Comparison of ENCODE assay signal across 8 cellular contexts in the genomic region with DNA sequence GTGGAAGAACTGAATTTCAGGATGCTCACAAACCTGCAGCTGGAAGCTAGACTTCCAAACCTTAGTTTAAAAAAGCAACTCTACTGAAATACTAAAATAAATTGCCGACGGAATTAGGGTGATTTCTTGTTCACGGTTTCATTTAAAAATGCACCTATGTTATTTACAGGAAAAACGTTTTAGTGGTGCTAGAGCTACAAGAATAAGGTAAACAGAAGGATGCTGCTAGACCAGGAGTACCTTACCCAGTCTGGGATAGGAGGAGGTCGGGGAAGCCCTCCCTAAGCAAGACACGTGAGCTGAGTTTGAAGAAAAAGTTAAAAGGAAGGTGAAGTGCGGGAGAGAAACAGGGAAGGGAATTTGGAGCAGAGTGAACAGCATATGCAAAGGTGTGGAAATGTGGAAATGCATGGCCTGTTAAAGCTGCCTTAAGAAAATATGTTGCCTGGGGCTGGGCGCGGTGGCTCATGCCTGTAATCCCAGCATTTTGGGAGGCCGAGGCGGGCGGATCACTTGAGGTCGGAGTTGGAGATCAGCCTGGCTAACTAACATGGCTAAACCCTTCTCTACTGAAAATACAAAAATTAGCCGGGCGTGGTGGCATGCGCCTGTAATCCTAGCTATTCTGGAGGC. TPM values are rescaled to one million over a fixed set of nuclear protein-coding genes. Genes with fewer than 3 reads are reported as not detected.
DNase-seq lines count a peak whose midpoint lies in the region; ATAC-seq and TF ChIP-seq lines count a peak whose summit lies in the region.

No MANE protein-coding gene starts in this region.

- peak overlapping the region; percentile 99 for H3K27ac ChIP-seq in suprapubic skin

- ATAC-seq in activated CD4-positive, alpha-beta T cell treated with anti-CD3 and anti-CD28 coated beads for 36 hours = no peak

- no peaks in the 10 kb centered on the region for H3K27me3 ChIP-seq in suprapubic skin

- no peaks in the 10 kb centered on the region for H3K9me3 ChIP-seq in suprapubic skin

- in situ Hi-C loops in astrocyte of the spinal cord (cut with HindIII; ENCODE audit: low sequenced_read_pairs) = no loop called here

- peaks cover 68% of the 10 kb centered on the region for H3K4me1 Mint-ChIP-seq in activated CD4-positive, alpha-beta T cell treated with anti-CD3 and anti-CD28 coated beads for 36 hours

- H3K4me1 ChIP-seq in suprapubic skin = peaks cover 81% of the 10 kb centered on the region

- TF ChIP-seq CTCF in astrocyte of the spinal cord (IDR thresholded peaks at IDR 0.05; ENCODE audit: low read depth, low read length) (no peak), lower leg skin (IDR thresholded peaks at IDR 0.05) (no peak), suprapubic skin (IDR thresholded peaks at IDR 0.05) (no peak)

- DNase-seq in activated CD4-positive, alpha-beta T cell treated with anti-CD3 and anti-CD28 coated beads for 36 hours = no peak
- no peak for DNase-seq in activated CD4-positive, alpha-beta T cell treated with anti-CD3 and anti-CD28 coated beads, Interleukin-2, amount 50 U/mL, for 1 hour
- DNase-seq in astrocyte of the spinal cord (ENCODE audit: low read depth, low spot score) = no peak
- DNase-seq in lower leg skin (ENCODE audit: low spot score in 2 of 2) = peak in 1 of 2 donors; percentile 77
- peak in 1 of 2 donors; percentile 45 for DNase-seq in suprapubic skin (ENCODE audit: low spot score in 2 of 2)
- DNase-seq in iPS-NIHi7 (ENCODE audit: extremely low spot score) = no peak
- DNase-seq in NCI-H345 (lab: John Stamatoyannopoulos, UW) = no peak
- no peak for DNase-seq in NCI-H2196 (lab: John Stamatoyannopoulos, UW; ENCODE audit: unreplicated experiment)

- no peaks in the 10 kb centered on the region for H3K9me3 Mint-ChIP-seq in activated CD4-positive, alpha-beta T cell treated with anti-CD3 and anti-CD28 coated beads for 36 hours (ENCODE audit: low read depth)

- H3K4me3 ChIP-seq in astrocyte of the spinal cord (ENCODE audit: low read depth, low read length) = peak overlapping the region; percentile 100
- peak overlapping the region; percentile 60 for H3K4me3 ChIP-seq in lower leg skin (ENCODE audit: low read depth, poor library complexity, severe bottlenecking)
- H3K4me3 ChIP-seq in suprapubic skin = peak overlapping the region; percentile 76

- CTCF ChIA-PET in activated CD4-positive, alpha-beta T cell treated with anti-CD3 and anti-CD28 coated beads for 36 hours (lab: Charles Lee) = interaction anchor here (0.6 to 2.0 kb wide), 10 partner anchors 13 to 155 kb away, joined by 3 to 16 read pairs (median 4); a partner anchor contains a TSS

- H3K27me3 Mint-ChIP-seq in activated CD4-positive, alpha-beta T cell treated with anti-CD3 and anti-CD28 coated beads for 36 hours = no peaks in the 10 kb centered on the region

- POLR2A ChIA-PET in activated CD4-positive, alpha-beta T cell treated with anti-CD3 and anti-CD28 coated beads for 36 hours (lab: Charles Lee) = interaction anchor here (0.7 kb wide), 2 partner anchors 10 to 974 kb away, joined by 3 read pairs; no protein-coding TSS in a partner anchor

- 54 to 61% methylated on average over 16 of the region's 16 CpGs for WGBS in lower leg skin, 2 donors
- WGBS in suprapubic skin = 65% methylated on average over 16 of the region's 16 CpGs

- no peak for TF ChIP-seq POLR2A in lower leg skin (IDR thresholded peaks at IDR 0.05)
- no peak for TF ChIP-seq POLR2A in suprapubic skin (IDR thresholded peaks at IDR 0.05)

- H3K36me3 Mint-ChIP-seq in activated CD4-positive, alpha-beta T cell treated with anti-CD3 and anti-CD28 coated beads for 36 hours (ENCODE audit: low read depth) = peaks cover 33% of the 10 kb centered on the region

- H3K4me3 Mint-ChIP-seq in activated CD4-positive, alpha-beta T cell treated with anti-CD3 and anti-CD28 coated beads for 36 hours = peak overlapping the region; percentile 91

- peaks cover 13% of the 10 kb centered on the region for H3K36me3 ChIP-seq in suprapubic skin

- TF ChIP-seq EP300 in suprapubic skin (IDR thresholded peaks at IDR 0.05) = no peak

- peak overlapping the region; percentile 92 for H3K27ac Mint-ChIP-seq in activated CD4-positive, alpha-beta T cell treated with anti-CD3 and anti-CD28 coated beads for 36 hours

- intact Hi-C loops in activated CD4-positive, alpha-beta T cell treated with anti-CD3 and anti-CD28 coated beads for 36 hours (cut with DNase I, micrococcal nuclease) = loop anchor here in 1 of 2 experiments (2.0 to 5.0 kb wide), 4 partner anchors 20 to 113 kb away; no protein-coding TSS in a partner anchor
- intact Hi-C loops in lower leg skin (cut with DNase I; ENCODE audit: low total_unique reads) = no loop called here

RNA-seq across cellular contexts. Expression of a gene that starts 1.4 kb away (rescaled TPM):
- 100 to 1,000 TPM; 777 to 914 TPM for total RNA-seq in activated CD4-positive, alpha-beta T cell treated with anti-CD3 and anti-CD28 coated beads for 36 hours
- total RNA-seq in lower leg skin = 1,000 to 10,000 TPM in 1 of 4 donors, 100 to 1,000 TPM in 3; 583 to 1,081 (median 634) TPM
- total RNA-seq in suprapubic skin = 1,000 to 10,000 TPM in 2 of 4 donors, 100 to 1,000 TPM in 2; 578 to 1,480 (median 967) TPM

RNA-seq across cellular contexts. Expression of a gene that starts 18.7 kb away (rescaled TPM):
- under 1 TPM; 0.37 to 0.65 TPM for total RNA-seq in activated CD4-positive, alpha-beta T cell treated with anti-CD3 and anti-CD28 coated beads for 36 hours
- total RNA-seq in lower leg skin = 1 to 10 TPM in 3 of 4 donors, under 1 TPM in 1; 0.89 to 2.8 (median 1.5) TPM
- 1 to 10 TPM; 1.5 to 4.1 (median 2.5) TPM for total RNA-seq in suprapubic skin

RNA-seq across cellular contexts. Expression of a gene that starts 51.5 kb away (rescaled TPM):
- under 1 TPM in 1 of 2 experiments, not detected in 1; 0.09 TPM for total RNA-seq in activated CD4-positive, alpha-beta T cell treated with anti-CD3 and anti-CD28 coated beads for 36 hours
- total RNA-seq in lower leg skin = 10 to 100 TPM in 1 of 4 donors, 1 to 10 TPM in 3; 6.1 to 10.9 (median 7.8) TPM
- 1 to 10 TPM; 2.6 to 8.9 (median 5.4) TPM for total RNA-seq in suprapubic skin
